ENCODE assay signal across 1 cellular context in the genomic region with DNA sequence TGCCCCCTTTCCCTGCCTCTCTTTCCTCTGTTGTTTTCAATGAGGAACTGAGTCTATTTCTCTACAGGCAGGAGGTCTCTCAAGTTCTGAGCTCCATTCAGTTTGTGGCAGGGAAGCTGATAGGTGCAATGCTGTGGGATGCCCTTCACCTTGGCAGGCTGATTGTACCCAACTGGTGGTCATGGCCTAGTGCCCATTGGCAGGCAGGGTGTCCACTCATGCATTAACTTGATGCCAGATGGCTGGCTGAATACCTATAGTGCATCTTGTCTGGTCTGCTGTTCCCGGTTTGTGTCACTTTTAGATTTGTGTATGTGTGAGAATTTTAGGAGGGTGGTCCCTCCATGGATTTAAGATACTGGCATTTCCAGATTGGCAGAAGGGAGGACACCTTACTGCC.
TF ChIP-seq lines count a peak whose summit lies in the region.

No MANE protein-coding gene starts in this region.

TF ChIP-seq in GM12878, 131 proteins besides CTCF, POLR2A, EP300 and RAD21:
- TF ChIP-seq ESRRA (IDR thresholded peaks at IDR 0.05; ENCODE audit: low read length) (no peak), IRF4 (IDR thresholded peaks at IDR 0.05; ENCODE audit: low read depth, low read length) (no peak), FOXK2 (IDR thresholded peaks at IDR 0.05) (no peak), SPI1 (IDR thresholded peaks at IDR 0.05; ENCODE audit: borderline replicate concordance, insufficient read depth, low read depth, low read length) (peak; percentile 35; the same call in 1 of the 2 replicates), KLF5 (IDR thresholded peaks at IDR 0.05; ENCODE audit: partially characterized antibody) (no peak), KDM1A (IDR thresholded peaks at IDR 0.05; ENCODE audit: borderline replicate concordance) (no peak), SUPT20H (IDR thresholded peaks at IDR 0.05; ENCODE audit: borderline replicate concordance, control insufficient read depth, low read depth, low read length) (no peak), PAX8 (IDR thresholded peaks at IDR 0.05) (no peak), DPF2 (IDR thresholded peaks at IDR 0.05) (0 out of 2 replicates have a peak, but pooled peaks have one; percentile 35), MTA3 (IDR thresholded peaks at IDR 0.05; ENCODE audit: borderline replicate concordance, low read length) (no peak), TAF1 (IDR thresholded peaks at IDR 0.05; ENCODE audit: borderline replicate concordance, low read depth, low read length) (no peak), FOS (IDR thresholded peaks at IDR 0.05; ENCODE audit: borderline replicate concordance, extremely low read depth, insufficient read length) (no peak)
- TF ChIP-seq, protein P1, sequence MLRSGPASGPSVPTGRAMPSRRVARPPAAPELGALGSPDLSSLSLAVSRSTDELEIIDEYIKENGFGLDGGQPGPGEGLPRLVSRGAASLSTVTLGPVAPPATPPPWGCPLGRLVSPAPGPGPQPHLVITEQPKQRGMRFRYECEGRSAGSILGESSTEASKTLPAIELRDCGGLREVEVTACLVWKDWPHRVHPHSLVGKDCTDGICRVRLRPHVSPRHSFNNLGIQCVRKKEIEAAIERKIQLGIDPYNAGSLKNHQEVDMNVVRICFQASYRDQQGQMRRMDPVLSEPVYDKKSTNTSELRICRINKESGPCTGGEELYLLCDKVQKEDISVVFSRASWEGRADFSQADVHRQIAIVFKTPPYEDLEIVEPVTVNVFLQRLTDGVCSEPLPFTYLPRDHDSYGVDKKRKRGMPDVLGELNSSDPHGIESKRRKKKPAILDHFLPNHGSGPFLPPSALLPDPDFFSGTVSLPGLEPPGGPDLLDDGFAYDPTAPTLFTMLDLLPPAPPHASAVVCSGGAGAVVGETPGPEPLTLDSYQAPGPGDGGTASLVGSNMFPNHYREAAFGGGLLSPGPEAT (IDR thresholded peaks at IDR 0.05; ENCODE audit: low read depth) = no peak
- TF ChIP-seq, protein P2, sequence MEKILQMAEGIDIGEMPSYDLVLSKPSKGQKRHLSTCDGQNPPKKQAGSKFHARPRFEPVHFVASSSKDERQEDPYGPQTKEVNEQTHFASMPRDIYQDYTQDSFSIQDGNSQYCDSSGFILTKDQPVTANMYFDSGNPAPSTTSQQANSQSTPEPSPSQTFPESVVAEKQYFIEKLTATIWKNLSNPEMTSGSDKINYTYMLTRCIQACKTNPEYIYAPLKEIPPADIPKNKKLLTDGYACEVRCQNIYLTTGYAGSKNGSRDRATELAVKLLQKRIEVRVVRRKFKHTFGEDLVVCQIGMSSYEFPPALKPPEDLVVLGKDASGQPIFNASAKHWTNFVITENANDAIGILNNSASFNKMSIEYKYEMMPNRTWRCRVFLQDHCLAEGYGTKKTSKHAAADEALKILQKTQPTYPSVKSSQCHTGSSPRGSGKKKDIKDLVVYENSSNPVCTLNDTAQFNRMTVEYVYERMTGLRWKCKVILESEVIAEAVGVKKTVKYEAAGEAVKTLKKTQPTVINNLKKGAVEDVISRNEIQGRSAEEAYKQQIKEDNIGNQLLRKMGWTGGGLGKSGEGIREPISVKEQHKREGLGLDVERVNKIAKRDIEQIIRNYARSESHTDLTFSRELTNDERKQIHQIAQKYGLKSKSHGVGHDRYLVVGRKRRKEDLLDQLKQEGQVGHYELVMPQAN (conservative IDR thresholded peaks at IDR 0.05) = no peak
- TF ChIP-seq, protein P3, sequence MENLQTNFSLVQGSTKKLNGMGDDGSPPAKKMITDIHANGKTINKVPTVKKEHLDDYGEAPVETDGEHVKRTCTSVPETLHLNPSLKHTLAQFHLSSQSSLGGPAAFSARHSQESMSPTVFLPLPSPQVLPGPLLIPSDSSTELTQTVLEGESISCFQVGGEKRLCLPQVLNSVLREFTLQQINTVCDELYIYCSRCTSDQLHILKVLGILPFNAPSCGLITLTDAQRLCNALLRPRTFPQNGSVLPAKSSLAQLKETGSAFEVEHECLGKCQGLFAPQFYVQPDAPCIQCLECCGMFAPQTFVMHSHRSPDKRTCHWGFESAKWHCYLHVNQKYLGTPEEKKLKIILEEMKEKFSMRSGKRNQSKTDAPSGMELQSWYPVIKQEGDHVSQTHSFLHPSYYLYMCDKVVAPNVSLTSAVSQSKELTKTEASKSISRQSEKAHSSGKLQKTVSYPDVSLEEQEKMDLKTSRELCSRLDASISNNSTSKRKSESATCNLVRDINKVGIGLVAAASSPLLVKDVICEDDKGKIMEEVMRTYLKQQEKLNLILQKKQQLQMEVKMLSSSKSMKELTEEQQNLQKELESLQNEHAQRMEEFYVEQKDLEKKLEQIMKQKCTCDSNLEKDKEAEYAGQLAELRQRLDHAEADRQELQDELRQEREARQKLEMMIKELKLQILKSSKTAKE (IDR thresholded peaks at IDR 0.05; ENCODE audit: low read depth, poor library complexity, severe bottlenecking) = no peak
